In the genomic region with DNA sequence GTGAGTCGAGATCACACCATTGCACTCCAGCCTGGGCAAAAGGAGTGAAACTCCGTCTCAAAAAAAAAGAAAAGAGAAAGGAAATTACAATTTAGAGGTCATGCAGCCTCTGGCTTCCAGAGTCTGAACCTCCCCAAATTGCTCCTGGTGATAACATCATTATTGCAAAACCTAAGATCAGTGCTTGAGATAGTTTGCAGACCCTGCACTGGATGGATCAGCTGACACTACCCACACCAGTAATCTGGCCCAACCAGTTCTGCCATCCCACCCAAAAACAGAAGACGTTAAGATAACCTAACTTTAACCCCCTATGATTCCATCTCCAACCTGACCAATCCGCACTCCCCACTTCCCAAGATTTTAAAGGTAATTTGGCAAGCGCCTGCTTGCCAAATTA, we compare ENCODE assay signal across 26 cellular contexts.
"Had no signal": no experiment of that assay in that cellular context is flagged by ENCODE, and none has a peak within 500 bp of the region (broad histone marks: within the 10 kb centered on the region; RNA-seq: fewer than 3 reads in every experiment).

No MANE protein-coding gene starts in this region.

- H3K27ac Mint-ChIP-seq: naive thymus-derived CD8-positive, alpha-beta T cell; nephron; stimulated activated naive B cell treated with anti-CD40 and anti-IgM and Interleukin-4, amounts not matched to agents 10 μg/mL and 1 μg/mL and 100 μg/mL, for 72 hours had no signal

- H3K4me2 ChIP-seq: hepatocyte, smooth muscle cell had no signal

- H3K4me1 ChIP-seq: heart right ventricle, left lung, lower lobe of right lung, parathyroid adenoma, psoas muscle, right atrium auricular region, right lobe of liver, stomach, testis, thyroid gland, transverse colon had no signal

- H3K36me3 ChIP-seq: heart right ventricle, left lung, lower lobe of right lung, neutrophil, right atrium auricular region, right lobe of liver, stomach, thyroid gland, transverse colon had no signal

- ATAC-seq: heart right ventricle; left colon; left lung; lower lobe of right lung; naive thymus-derived CD8-positive, alpha-beta T cell; psoas muscle; right lobe of liver; stimulated activated naive B cell treated with anti-CD40 and anti-IgM and Interleukin-4, amounts not matched to agents 10 μg/mL and 1 μg/mL and 100 μg/mL, for 72 hours; stimulated activated naive CD8-positive, alpha-beta T cell treated with anti-CD3 and anti-CD28 coated beads, Interleukin-15, Interleukin-2, amounts not matched to agents 100 U/mL and 50 U/mL, for 24 hours had no signal

- H3K79me2 ChIP-seq: hepatocyte, parathyroid adenoma had no signal

- H3K9ac ChIP-seq: parathyroid adenoma had no signal

- H3K4me3 Mint-ChIP-seq: naive thymus-derived CD8-positive, alpha-beta T cell; nephron; neural crest cell; stimulated activated naive B cell treated with anti-CD40 and anti-IgM and Interleukin-4, amounts not matched to agents 10 μg/mL and 1 μg/mL and 100 μg/mL, for 72 hours had no signal

- H3K9me3 Mint-ChIP-seq: naive thymus-derived CD8-positive, alpha-beta T cell; nephron; neural crest cell; stimulated activated naive B cell treated with anti-CD40 and anti-IgM and Interleukin-4, amounts not matched to agents 10 μg/mL and 1 μg/mL and 100 μg/mL, for 72 hours had no signal

- H3K9me3 ChIP-seq: left lung, lower lobe of right lung, neutrophil, psoas muscle, right atrium auricular region, right lobe of liver, stomach, testis, thyroid gland, transverse colon had no signal

- H3K4me3 ChIP-seq: heart right ventricle, hepatocyte, left lung, lower lobe of right lung, psoas muscle, right atrium auricular region, right lobe of liver, smooth muscle cell, stomach, testis, thyroid gland, transverse colon had no signal

- H3K36me3 Mint-ChIP-seq: naive thymus-derived CD8-positive, alpha-beta T cell; stimulated activated naive B cell treated with anti-CD40 and anti-IgM and Interleukin-4, amounts not matched to agents 10 μg/mL and 1 μg/mL and 100 μg/mL, for 72 hours had no signal

- H3K27ac ChIP-seq: heart right ventricle, hepatocyte, left lung, lower lobe of right lung, neutrophil, parathyroid adenoma, psoas muscle, right atrium auricular region, right lobe of liver, stomach, testis, thyroid gland, transverse colon had no signal

- H3K27me3 ChIP-seq: heart right ventricle, hepatocyte, left lung, neutrophil, right atrium auricular region, right lobe of liver, stomach, testis, thyroid gland, transverse colon had no signal

- H3K27me3 Mint-ChIP-seq: naive thymus-derived CD8-positive, alpha-beta T cell; stimulated activated naive B cell treated with anti-CD40 and anti-IgM and Interleukin-4, amounts not matched to agents 10 μg/mL and 1 μg/mL and 100 μg/mL, for 72 hours had no signal

- FAIRE-seq: kidney had no signal

- H2AFZ ChIP-seq: hepatocyte, parathyroid adenoma had no signal

- DNase-seq: heart right ventricle; kidney; left colon; left lung; lower lobe of right lung; mammary epithelial cell; mesenchymal stem cell; naive thymus-derived CD8-positive, alpha-beta T cell; occipital lobe; psoas muscle; right lobe of liver; stimulated activated CD4-positive, alpha-beta T cell treated with anti-CD3 and anti-CD28 coated beads, Interleukin-2, amount 100 ng/mL, for 24 hours; stimulated activated CD4-positive, alpha-beta T cell treated with anti-CD3 and anti-CD28 coated beads, Interleukin-4, amount 100 ng/mL, for 1 hour; stimulated activated naive B cell treated with anti-CD40 and anti-IgM and Interleukin-4, amounts not matched to agents 10 μg/mL and 1 μg/mL and 100 μg/mL, for 72 hours; stimulated activated naive CD8-positive, alpha-beta T cell treated with anti-CD3 and anti-CD28 coated beads, Interleukin-15, Interleukin-2, amounts not matched to agents 100 U/mL and 50 U/mL, for 24 hours; stomach; testis; thyroid gland; transverse colon had no signal

- H3K4me1 Mint-ChIP-seq: naive thymus-derived CD8-positive, alpha-beta T cell; nephron; neural crest cell; stimulated activated naive B cell treated with anti-CD40 and anti-IgM and Interleukin-4, amounts not matched to agents 10 μg/mL and 1 μg/mL and 100 μg/mL, for 72 hours had no signal
